ENCODE assay signal across 8 cellular contexts in genomic region chr2:204544961-204545860, GRCh38. TPM values are rescaled to one million over a fixed set of nuclear protein-coding genes. Genes with fewer than 3 reads are reported as not detected.
DNase-seq lines count a peak whose midpoint lies in the region; ATAC-seq and TF ChIP-seq lines count a peak whose summit lies in the region.

Gene PARD3B (plus strand): TSS chr2:204545475. CDS start chr2:204546000, 525 bp downstream.

- H3K27ac ChIP-seq in C4-2B: peak within 1 kb of the TSS; percentile 72
- peak within 1 kb of the TSS; percentile 79 for H3K27ac ChIP-seq in SJSA1
- no peak within 1 kb of the TSS for H3K27ac ChIP-seq in iPS DF 6.9 (ENCODE audit: low read length)

- H3K4me1 ChIP-seq in SJSA1 (replicated peaks) (peaks cover 38% of the 10 kb centered on the region), iPS DF 6.9 (ENCODE audit: control insufficient read depth, insufficient read depth, low read length) (peaks cover 3% of the 10 kb centered on the region; the same call in 1 of the 2 replicates)

- H3K9me3 ChIP-seq in SJSA1 (replicated peaks) (no peaks in the 10 kb centered on the region), iPS DF 6.9 (ENCODE audit: control insufficient read depth, insufficient read depth, low read length) (no peaks in the 10 kb centered on the region)

- no peaks in the 10 kb centered on the region for H3K27me3 ChIP-seq in SJSA1 (replicated peaks)
- peaks cover 15% of the 10 kb centered on the region for H3K27me3 ChIP-seq in iPS DF 6.9 (ENCODE audit: control insufficient read depth, insufficient read depth, low read length)

- H3K36me3 ChIP-seq in SJSA1: peaks cover 9% of the 10 kb centered on the region
- no peaks in the 10 kb centered on the region for H3K36me3 ChIP-seq in iPS DF 6.9 (ENCODE audit: control insufficient read depth, insufficient read depth, low read length)

- H3K4me3 ChIP-seq in SJSA1 (peak within 1 kb of the TSS; percentile 88), iPS DF 6.9 (ENCODE audit: low read length) (peak within 1 kb of the TSS; percentile 57)

- no peak; the same call in 1 of the 2 replicates for TF ChIP-seq CTCF in C4-2B (conservative IDR thresholded peaks at IDR 0.05)

- DNase-seq in HPDE6-E6E7 (ENCODE audit: extremely low spot score): peak; percentile 16
- DNase-seq in SJSA1 (ENCODE audit: low read depth in 1 of 2, low spot score in 2 of 2): peak; percentile 61 to 83
- DNase-seq in T47D (ENCODE audit: low read depth in 1 of 2, low spot score in 1 of 2): peak; percentile 30 to 69
- DNase-seq in iPS DF 6.9 (ENCODE audit: low read depth, low spot score): no peak
- DNase-seq in renal cortical epithelial cell (ENCODE audit: low read depth): peak; percentile 37

- WGBS in iPS DF 6.9 (ENCODE audit: insufficient coverage, insufficient read length): no CpG with 5 or more reads among the region's 82 CpGs

- in situ Hi-C loops in T47D (cut with HindIII; ENCODE audit: low pct_unique_long_range_greater_than_20kb, low sequenced_read_pairs): no loop called here

- ATAC-seq in GM19467 (IDR thresholded peaks at IDR 0.05; ENCODE audit: unreplicated experiment) (peak; percentile 66), GM18870 (IDR thresholded peaks at IDR 0.05; ENCODE audit: unreplicated experiment) (no peak)

RNA-seq across cellular contexts. Expression of gene PARD3B, which starts in this region (rescaled TPM):
- total RNA-seq in SJSA1 (2014; rRNA removed; shearing (Covaris generic)): 8.3 and 10.6 TPM in 2 replicates
- 5.6 and 16.4 TPM in 2 replicates for total RNA-seq in renal cortical epithelial cell
